10 cellular contexts compared by ENCODE assay signal in the genomic region with DNA sequence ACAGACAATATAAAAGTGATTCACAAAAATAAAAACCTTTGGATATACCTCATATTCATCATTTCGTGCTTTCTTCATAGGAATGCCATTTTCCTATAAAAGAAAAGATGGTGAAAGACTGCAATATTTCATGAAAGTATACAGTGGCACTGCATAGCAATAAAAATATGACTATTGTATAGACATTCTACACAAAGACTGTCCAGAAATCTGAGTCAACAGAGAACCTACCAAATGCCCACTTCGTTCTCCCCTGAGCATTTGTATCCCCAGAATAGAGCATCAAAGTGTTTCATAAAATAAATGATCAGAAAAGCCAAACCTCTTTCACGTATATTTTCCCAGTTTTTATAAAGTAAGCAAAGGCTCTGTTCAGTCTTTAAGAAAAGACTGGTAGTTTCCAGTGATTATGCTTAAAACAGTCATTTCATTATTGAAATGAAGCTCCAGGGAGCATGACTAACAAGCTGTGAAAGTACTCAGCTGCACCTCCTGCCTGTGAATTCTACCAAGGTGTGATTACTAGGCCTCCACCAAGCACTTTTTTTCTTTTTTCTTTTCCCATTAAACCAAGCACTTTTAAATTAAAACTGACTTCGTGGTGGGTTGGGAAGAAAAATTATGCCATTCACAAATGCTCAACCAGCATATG. TPM values are rescaled to one million over a fixed set of nuclear protein-coding genes. Genes with fewer than 3 reads are reported as not detected.
DNase-seq lines count a peak whose midpoint lies in the region; ATAC-seq and TF ChIP-seq lines count a peak whose summit lies in the region.
"Had no signal": no experiment of that assay in that cellular context is flagged by ENCODE, and none has a peak within 500 bp of the region (broad histone marks: within the 10 kb centered on the region; RNA-seq: fewer than 3 reads in every experiment).

No MANE protein-coding gene starts in this region.

- peaks cover 28% of the 10 kb centered on the region for H3K79me2 ChIP-seq in MM.1S (ENCODE audit: low read length)

- WGBS in gastroesophageal sphincter (ENCODE audit: low coverage in 1 of 2), 2 donors, result 74 to 87% methylated on average over 4 of the region's 4 CpGs

- TF ChIP-seq EP300 in gastroesophageal sphincter (IDR thresholded peaks at IDR 0.05), result no peak

- no peaks in the 10 kb centered on the region for H4K20me1 ChIP-seq in MM.1S (ENCODE audit: insufficient read depth, low read length)

- POLR2A ChIA-PET in A673 (lab: Charles Lee; ENCODE audit: low non-redundant PET), result no interaction called here

- H3K9me2 ChIP-seq in MM.1S (replicated peaks; ENCODE audit: insufficient read depth, low read length), result no peaks in the 10 kb centered on the region

- TF ChIP-seq CTCF in A673 (conservative IDR thresholded peaks at IDR 0.05; ENCODE audit: low read depth, low read length) (0 out of 2 replicates have a peak, but pooled peaks have one; percentile 13), MM.1S (IDR thresholded peaks at IDR 0.05; ENCODE audit: low read length) (peak; percentile 11), gastroesophageal sphincter (IDR thresholded peaks at IDR 0.05) (no peak)

- peaks cover 8% of the 10 kb centered on the region for H3K36me3 ChIP-seq in A673 (ENCODE audit: insufficient read depth, low read length, poor library complexity, severe bottlenecking)
- 0 out of 2 replicates have a peak, but pooled peaks cover 2% of the 10 kb centered on the region for H3K36me3 ChIP-seq in MM.1S (replicated peaks; ENCODE audit: insufficient read depth, low read length)
- peaks cover 0 to 27% of the 10 kb centered on the region in 2 donors for H3K36me3 ChIP-seq in gastroesophageal sphincter

- H3K4me1 ChIP-seq in A673 (ENCODE audit: insufficient read depth, low read length, poor library complexity, severe bottlenecking), result no peaks in the 10 kb centered on the region
- H3K4me1 ChIP-seq in MM.1S (ENCODE audit: low read length), result peaks cover 66% of the 10 kb centered on the region
- H3K4me1 ChIP-seq in gastroesophageal sphincter, result no peaks in the 10 kb centered on the region

- H3K4me3 ChIP-seq in A673 (ENCODE audit: low read depth, low read length, poor library complexity, severe bottlenecking) (no peak overlapping the region), MM.1S (ENCODE audit: low read length) (no peak overlapping the region), gastroesophageal sphincter (no peak overlapping the region)

- peaks cover 18% of the 10 kb centered on the region for H3F3A ChIP-seq in MM.1S (ENCODE audit: insufficient read depth, low read length)

- BruUV-seq in A673 (replicated peaks; lab: Mats Ljungman, UMichigan), result no TSS peak

- CTCF ChIA-PET in A673 (lab: Charles Lee), result no interaction called here

- H3K27ac ChIP-seq in A673 (ENCODE audit: low read depth, low read length, poor library complexity, severe bottlenecking), result no peak overlapping the region
- H3K27ac ChIP-seq in MM.1S (ENCODE audit: low read length), result peak overlapping the region; percentile 11; the same call in 1 of the 2 replicates
- no peak overlapping the region for H3K27ac ChIP-seq in gastroesophageal sphincter

- H2AFZ ChIP-seq in MM.1S (ENCODE audit: low read length), result no peak overlapping the region

- no peak for TF ChIP-seq POLR2A in gastroesophageal sphincter (IDR thresholded peaks at IDR 0.05)

- no peak for DNase-seq in A673 (ENCODE audit: low spot score)
- no peak for DNase-seq in MM.1S
- DNase-seq in H4 (ENCODE audit: low spot score), result no peak
- no peak for DNase-seq in GM19238 (ENCODE audit: insufficient read length, low spot score)
- no peak for DNase-seq in NCI-H510A treated with DMSO at 0.1 percent for 48 hours (lab: John Stamatoyannopoulos, UW)
- DNase-seq: CD4-positive, alpha-beta T cell had no signal

- H3K9me3 ChIP-seq in A673 (ENCODE audit: low read depth, low read length, poor library complexity, severe bottlenecking), result no peaks in the 10 kb centered on the region
- H3K9me3 ChIP-seq in MM.1S (replicated peaks; ENCODE audit: insufficient read depth, low read length), result no peaks in the 10 kb centered on the region
- no peaks in the 10 kb centered on the region for H3K9me3 ChIP-seq in gastroesophageal sphincter

- H3K4me2 ChIP-seq in MM.1S (ENCODE audit: low read depth, low read length), result no peak overlapping the region

- no peaks in the 10 kb centered on the region for H3K27me3 ChIP-seq in A673 (replicated peaks; ENCODE audit: insufficient read depth, low read depth, low read length, poor library complexity)
- H3K27me3 ChIP-seq in MM.1S (replicated peaks; ENCODE audit: insufficient read depth, low read length), result no peaks in the 10 kb centered on the region
- no peaks in the 10 kb centered on the region for H3K27me3 ChIP-seq in gastroesophageal sphincter

- H3K9ac ChIP-seq in MM.1S (ENCODE audit: low read length), result no peak overlapping the region

- ATAC-seq in GM18861 (IDR thresholded peaks at IDR 0.05; ENCODE audit: unreplicated experiment) (peak; percentile 71), HG02588 (IDR thresholded peaks at IDR 0.05; ENCODE audit: unreplicated experiment) (peak; percentile 89), gastroesophageal sphincter (no peak)
- ATAC-seq: sciatic nerve had no signal

- intact Hi-C loops in A673 (cut with micrococcal nuclease; ENCODE audit: unreplicated experiment), result no loop called here

RNA-seq across cellular contexts. Expression of gene PPA2, which starts 20.2 kb away (rescaled TPM):
- total RNA-seq in A673 (2021) (136 and 144 TPM in 2 replicates), gastroesophageal sphincter (100 to 1,000 TPM in 1 of 4 donors, 10 to 100 TPM in 3; 71.5 to 142 (median 73.0) TPM)
- total RNA-seq in H4 (2014; rRNA removed; shearing (Covaris generic)), result 177 and 198 TPM in 2 replicates

Comparison
In these comparisons a context has a peak if more than half of its experiments do, and no peak if none do; other contexts are left out.
1. CTCF ChIP-seq: peak in A673 (single experiment) and MM.1S (single experiment); none in gastroesophageal sphincter (0 of 4).